1 cellular context compared by ENCODE assay signal in genomic region chr17:28745052-28745776, GRCh38.
A peak's percentile ranks its signal among the peaks of the same experiment; 100 is the strongest.
TF ChIP-seq lines count a peak whose summit lies in the region.

No MANE protein-coding gene starts in this region.

TF ChIP-seq in HepG2, 621 proteins besides CTCF, POLR2A, EP300 and RAD21 (continued from another document):
- TF ChIP-seq ZNF614 (CRISPR knock-in tag; IDR thresholded peaks at IDR 0.05; ENCODE audit: borderline replicate concordance): no peak
- no peak for TF ChIP-seq TCF12 (IDR thresholded peaks at IDR 0.05)
- no peak for TF ChIP-seq TCF12 (CRISPR knock-in tag; IDR thresholded peaks at IDR 0.05)
- no peak for TF ChIP-seq ZNF44 (CRISPR knock-in tag; IDR thresholded peaks at IDR 0.05)
- TF ChIP-seq HMG20B (CRISPR knock-in tag; conservative IDR thresholded peaks at IDR 0.05): peak; percentile 73
- no peak for TF ChIP-seq ZNF264 (CRISPR knock-in tag; IDR thresholded peaks at IDR 0.05)
- no peak for TF ChIP-seq KDM3A (CRISPR knock-in tag; IDR thresholded peaks at IDR 0.05; ENCODE audit: low read depth)
- no peak for TF ChIP-seq NONO (IDR thresholded peaks at IDR 0.05)
- peak; percentile 84 for TF ChIP-seq NONO (CRISPR knock-in tag; conservative IDR thresholded peaks at IDR 0.05)
- 0 out of 2 replicates have a peak, but pooled peaks have one; percentile 29 for TF ChIP-seq ZBTB43 (CRISPR knock-in tag; conservative IDR thresholded peaks at IDR 0.05)
- peak; percentile 22; the same call in 1 of the 2 replicates for TF ChIP-seq ZNF564 (CRISPR knock-in tag; IDR thresholded peaks at IDR 0.05)
- peak; percentile 38; the same call in 1 of the 2 replicates for TF ChIP-seq ZNF777 (CRISPR knock-in tag; IDR thresholded peaks at IDR 0.05)
- peak; percentile 59 for TF ChIP-seq DRAP1 (CRISPR knock-in tag; IDR thresholded peaks at IDR 0.05)
- no peak for TF ChIP-seq RARG (CRISPR knock-in tag; IDR thresholded peaks at IDR 0.05; ENCODE audit: low read depth)
- TF ChIP-seq HNRNPK (IDR thresholded peaks at IDR 0.05; ENCODE audit: low read depth, low read length, poor library complexity, severe bottlenecking): peak; percentile 72
- TF ChIP-seq ZFY (CRISPR knock-in tag; IDR thresholded peaks at IDR 0.05): peak; percentile 68; the same call in 1 of the 2 replicates
